Comparison of ENCODE assay signal across 24 cellular contexts in genomic region chr10:130717088-130717487, GRCh38.
"Had no signal": no experiment of that assay in that cellular context is flagged by ENCODE, and none has a peak within 500 bp of the region (broad histone marks: within the 10 kb centered on the region; RNA-seq: fewer than 3 reads in every experiment).

No MANE protein-coding gene starts in this region.

- H3K9me3 Mint-ChIP-seq: natural killer cell treated with Interleukin-12 subunit alpha and Interleukin-12 subunit beta and Interleukin-15 and Interleukin-18, amount 100 ng/mL, for 72 hours had no signal

- H3K36me3 ChIP-seq: gastrocnemius medialis, lower lobe of right lung, right lobe of liver, suprapubic skin, transverse colon, upper lobe of right lung, uterus had no signal

- H3K27ac ChIP-seq: epithelial cell of prostate, gastrocnemius medialis, lower lobe of right lung, right lobe of liver, suprapubic skin, transverse colon, upper lobe of right lung, uterus had no signal

- H3K9me3 ChIP-seq: gastrocnemius medialis, lower lobe of right lung, mucosa of descending colon, right lobe of liver, suprapubic skin, transverse colon, upper lobe of right lung, uterus had no signal

- ATAC-seq: esophagus mucosa; gastrocnemius medialis; left ventricle myocardium superior; lower lobe of right lung; mucosa of descending colon; stimulated activated naive CD8-positive, alpha-beta T cell treated with anti-CD3 and anti-CD28 coated beads, Interleukin-15, amount 100 ng/mL, for 72 hours had no signal

- H3K4me3 Mint-ChIP-seq: naive B cell; natural killer cell treated with Interleukin-12 subunit alpha and Interleukin-12 subunit beta and Interleukin-15 and Interleukin-18, amount 100 ng/mL, for 72 hours; stimulated activated naive CD8-positive, alpha-beta T cell treated with anti-CD3 and anti-CD28 coated beads, Interleukin-15, amount 100 ng/mL, for 72 hours had no signal

- H3K4me1 ChIP-seq: gastrocnemius medialis, lower lobe of right lung, right lobe of liver, suprapubic skin, transverse colon, upper lobe of right lung, uterus had no signal

- H3K4me1 Mint-ChIP-seq: naive B cell; stimulated activated naive CD8-positive, alpha-beta T cell treated with anti-CD3 and anti-CD28 coated beads, Interleukin-15, amount 100 ng/mL, for 72 hours had no signal

- H3K27ac Mint-ChIP-seq: naive B cell; natural killer cell treated with Interleukin-12 subunit alpha and Interleukin-12 subunit beta and Interleukin-15 and Interleukin-18, amount 100 ng/mL, for 72 hours; stimulated activated naive CD8-positive, alpha-beta T cell treated with anti-CD3 and anti-CD28 coated beads, Interleukin-15, amount 100 ng/mL, for 72 hours had no signal

- H3K4me3 ChIP-seq: gastrocnemius medialis, lower lobe of right lung, mucosa of descending colon, right lobe of liver, suprapubic skin, transverse colon, upper lobe of right lung, uterus had no signal

- H3K27me3 ChIP-seq: gastrocnemius medialis, right lobe of liver, transverse colon, uterus had no signal

- DNase-seq: cortex of kidney; foreskin fibroblast; gastrocnemius medialis; head of caudate nucleus; left ventricle myocardium superior; lower lobe of right lung; mucosa of descending colon; naive B cell; nucleus accumbens; right lobe of liver; small intestine; stimulated activated CD4-positive, alpha-beta T cell treated with anti-CD3 and anti-CD28 coated beads, Interleukin-12 subunit alpha, Interleukin-12 subunit beta, amount 100 ng/mL, for 4 hours; stimulated activated CD4-positive, alpha-beta T cell treated with anti-CD3 and anti-CD28 coated beads, Interleukin-1b, Interleukin-23, amount 100 ng/mL, for 48 hours; stimulated activated CD4-positive, alpha-beta T cell treated with anti-CD3 and anti-CD28 coated beads, Interleukin-4, amount 100 ng/mL, for 1 hour; stimulated activated CD8-positive, alpha-beta memory T cell treated with anti-CD3 and anti-CD28 coated beads, Interleukin-4, amount 100 ng/mL, for 48 hours; stimulated activated naive CD4-positive, alpha-beta T cell; stimulated activated naive CD8-positive, alpha-beta T cell treated with anti-CD3 and anti-CD28 coated beads, Interleukin-15, amount 100 ng/mL, for 72 hours; transverse colon; uterus had no signal

- H3K36me3 Mint-ChIP-seq: naive B cell; natural killer cell treated with Interleukin-12 subunit alpha and Interleukin-12 subunit beta and Interleukin-15 and Interleukin-18, amount 100 ng/mL, for 72 hours had no signal
